17 cellular contexts compared by ENCODE assay signal in genomic region chr4:76470064-76470463, GRCh38. TPM values are rescaled to one million over a fixed set of nuclear protein-coding genes. Genes with fewer than 3 reads are reported as not detected.
DNase-seq lines count a peak whose midpoint lies in the region; ATAC-seq and TF ChIP-seq lines count a peak whose summit lies in the region.
"Had no signal": no experiment of that assay in that cellular context is flagged by ENCODE, and none has a peak within 500 bp of the region (broad histone marks: within the 10 kb centered on the region; RNA-seq: fewer than 3 reads in every experiment).

No MANE protein-coding gene starts in this region.

- H3K9ac ChIP-seq in smooth muscle cell (ENCODE audit: low read depth), result no peak overlapping the region

- ATAC-seq in WTC11 (no peak), left lung (peak; percentile 74), HG03457 (IDR thresholded peaks at IDR 0.05; ENCODE audit: unreplicated experiment) (no peak)
- ATAC-seq: CD8-positive, alpha-beta T cell had no signal

- POLR2A ChIA-PET in WTC11 (lab: Charles Lee), result no interaction called here

- no peaks in the 10 kb centered on the region for H3K9me3 ChIP-seq in left lung
- H3K9me3 ChIP-seq in thyroid gland, result no peaks in the 10 kb centered on the region
- H3K9me3 ChIP-seq in smooth muscle cell (replicated peaks; ENCODE audit: low read depth), result no peaks in the 10 kb centered on the region
- H3K9me3 ChIP-seq in esophagus muscularis mucosa, result no peaks in the 10 kb centered on the region

- H4K20me1 ChIP-seq in smooth muscle cell (ENCODE audit: low read depth), result no peaks in the 10 kb centered on the region

- no peak for TF ChIP-seq EP300 in esophagus muscularis mucosa (IDR thresholded peaks at IDR 0.05)

- H3K27ac ChIP-seq in left lung, result no peak overlapping the region
- H3K27ac ChIP-seq in thyroid gland, result peak overlapping the region; percentile 23 to 79 (median 77)
- H3K27ac ChIP-seq in smooth muscle cell (ENCODE audit: low read depth), result no peak overlapping the region
- no peak overlapping the region for H3K27ac ChIP-seq in esophagus muscularis mucosa (replicated peaks in 1 of 4)
- H3K27ac ChIP-seq: 22Rv1 had no signal

- H3K9me3 Mint-ChIP-seq in WTC11, result peaks cover 11% of the 10 kb centered on the region
- H3K9me3 Mint-ChIP-seq: CD8-positive, alpha-beta T cell; HFFc6 had no signal

- H2AFZ ChIP-seq in smooth muscle cell (ENCODE audit: low read depth), result no peak overlapping the region

- TF ChIP-seq POLR2A in thyroid gland (IDR thresholded peaks at IDR 0.05) (no peak), esophagus muscularis mucosa (IDR thresholded peaks at IDR 0.05; ENCODE audit: low read depth) (no peak)

- H3K27me3 Mint-ChIP-seq in WTC11 (ENCODE audit: low read depth), result no peaks in the 10 kb centered on the region

- H3K27me3 ChIP-seq in left lung (no peaks in the 10 kb centered on the region), thyroid gland (no peaks in the 10 kb centered on the region), smooth muscle cell (ENCODE audit: low read depth) (no peaks in the 10 kb centered on the region), esophagus muscularis mucosa (no peaks in the 10 kb centered on the region)

- H3K4me3 ChIP-seq in left lung (no peak overlapping the region), thyroid gland (replicated peaks in 1 of 3) (no peak overlapping the region), smooth muscle cell (no peak overlapping the region), esophagus muscularis mucosa (no peak overlapping the region)

- intact Hi-C loops in left lung (cut with DNase I) (no loop called here), thyroid gland (cut with DNase I) (no loop called here), esophagus muscularis mucosa (cut with DNase I) (no loop called here)

- CTCF ChIA-PET in WTC11 (lab: Charles Lee), result interaction anchor here (0.8 to 1.3 kb wide), 4 partner anchors 9 to 92 kb away, joined by 3 to 4 read pairs (median 4); no protein-coding TSS in a partner anchor

- peaks cover 9% of the 10 kb centered on the region for H3K4me1 Mint-ChIP-seq in WTC11
- H3K4me1 Mint-ChIP-seq: CD14-positive monocyte had no signal

- DNase-seq in DMS79 treated with DMSO at 0.1 percent for 48 hours (lab: John Stamatoyannopoulos, UW), result peak; percentile 11
- no peak for DNase-seq in DMS79 (lab: John Stamatoyannopoulos, UW)
- no peak for DNase-seq in WTC11 (ENCODE audit: low spot score)
- DNase-seq in left lung, result no peak
- DNase-seq in thyroid gland, result no peak
- no peak for DNase-seq in smooth muscle cell (lab: John Stamatoyannopoulos, UW; ENCODE audit: unreplicated experiment)
- DNase-seq in esophagus muscularis mucosa (ENCODE audit: extremely low spot score), result no peak
- DNase-seq: CD8-positive, alpha-beta T cell; COR-L47; HCEC 1CT; HFFc6 had no signal

- H3K79me2 ChIP-seq in smooth muscle cell (ENCODE audit: low read depth), result no peaks in the 10 kb centered on the region

- TF ChIP-seq CTCF in WTC11 (IDR thresholded peaks at IDR 0.05) (no peak), left lung (IDR thresholded peaks at IDR 0.05) (no peak), thyroid gland (IDR thresholded peaks at IDR 0.05) (no peak), smooth muscle cell (IDR thresholded peaks at IDR 0.05; ENCODE audit: borderline replicate concordance, insufficient read depth, poor library complexity, severe bottlenecking) (no peak), esophagus muscularis mucosa (IDR thresholded peaks at IDR 0.05) (no peak)

- H3K4me3 Mint-ChIP-seq in WTC11, result no peak overlapping the region
- H3K4me3 Mint-ChIP-seq: CD14-positive monocyte; CD8-positive, alpha-beta T cell; HFFc6 had no signal

- H3K4me1 ChIP-seq in left lung, result no peaks in the 10 kb centered on the region
- H3K4me1 ChIP-seq in thyroid gland, result peaks cover 13 to 17% of the 10 kb centered on the region in 2 donors
- peaks cover 4% of the 10 kb centered on the region for H3K4me1 ChIP-seq in smooth muscle cell (ENCODE audit: low read depth)
- H3K4me1 ChIP-seq in esophagus muscularis mucosa, result peaks cover 0 to 5% (median 0%) of the 10 kb centered on the region in 4 donors

- no peaks in the 10 kb centered on the region for H3K36me3 ChIP-seq in left lung
- no peaks in the 10 kb centered on the region for H3K36me3 ChIP-seq in thyroid gland
- H3K36me3 ChIP-seq in smooth muscle cell (ENCODE audit: low read depth), result no peaks in the 10 kb centered on the region
- no peaks in the 10 kb centered on the region for H3K36me3 ChIP-seq in esophagus muscularis mucosa

- peaks cover 3% of the 10 kb centered on the region for H3K36me3 Mint-ChIP-seq in WTC11
- H3K36me3 Mint-ChIP-seq: CD14-positive monocyte; CD8-positive, alpha-beta T cell had no signal

- H3K4me2 ChIP-seq in smooth muscle cell, result no peak overlapping the region

- H3K27ac Mint-ChIP-seq in WTC11, result peak overlapping the region; percentile 32; the same call in 1 of the 2 replicates
- H3K27ac Mint-ChIP-seq: CD14-positive monocyte; CD8-positive, alpha-beta T cell; HFFc6 had no signal

- no peaks in the 10 kb centered on the region for H3F3A ChIP-seq in smooth muscle cell (ENCODE audit: low read depth)

TF ChIP-seq in WTC11, 78 proteins besides CTCF, POLR2A, EP300 and RAD21 (continues in another document):
- TF ChIP-seq ZNF232 (CRISPR knock-in tag; IDR thresholded peaks at IDR 0.05) (no peak), TP53 (CRISPR knock-in tag; IDR thresholded peaks at IDR 0.05) (no peak), ZNF512 (CRISPR knock-in tag; IDR thresholded peaks at IDR 0.05; ENCODE audit: borderline replicate concordance) (no peak), E2F5 (CRISPR knock-in tag; IDR thresholded peaks at IDR 0.05) (no peak), NFYB (CRISPR knock-in tag; conservative IDR thresholded peaks at IDR 0.05; ENCODE audit: low read depth) (no peak), AR (CRISPR knock-in tag; IDR thresholded peaks at IDR 0.05) (no peak), ATF3 (CRISPR knock-in tag; conservative IDR thresholded peaks at IDR 0.05) (no peak), ETV6 (CRISPR knock-in tag; IDR thresholded peaks at IDR 0.05) (no peak), FOXP1 (CRISPR knock-in tag; IDR thresholded peaks at IDR 0.05; ENCODE audit: borderline replicate concordance) (no peak), NFE2L1 (CRISPR knock-in tag; IDR thresholded peaks at IDR 0.05) (no peak), ZNF219 (CRISPR knock-in tag; IDR thresholded peaks at IDR 0.05; ENCODE audit: borderline replicate concordance) (no peak), EMX1 (CRISPR knock-in tag; IDR thresholded peaks at IDR 0.05) (no peak)

RNA-seq across cellular contexts. Expression of gene SHROOM3, which starts 35.0 kb away (rescaled TPM):
- total RNA-seq in WTC11 (2021) (52.2 to 71.9 TPM (median 52.6 TPM) in 3 replicates), left lung (10 to 100 TPM; 46.4 to 96.9 TPM), thyroid gland (10 to 100 TPM; 41.7 to 77.8 (median 62.0) TPM), smooth muscle cell (25.2 and 31.9 TPM in 2 replicates), esophagus muscularis mucosa (100 to 1,000 TPM in 2 of 4 donors, 10 to 100 TPM in 2; 44.4 to 101 (median 88.5) TPM)
- polyA plus RNA-seq in smooth muscle cell, result 10.0 and 22.3 TPM in 2 replicates
- total RNA-seq: CD8-positive, alpha-beta T cell had no signal
- polyA plus RNA-seq: CD14-positive monocyte had no signal

RNA-seq across cellular contexts. Expression of gene CCDC158, which starts 49.1 kb away (rescaled TPM):
- total RNA-seq in WTC11 (2021), result 0.05 to 0.15 TPM (median 0.07 TPM) in 3 replicates
- total RNA-seq in left lung, result under 1 TPM; 0.47 to 0.61 TPM
- total RNA-seq in thyroid gland, result 1 to 10 TPM; 2.0 to 5.8 (median 3.5) TPM
- total RNA-seq in smooth muscle cell, result not detected in 2 replicates
- not detected in 2 replicates for polyA plus RNA-seq in smooth muscle cell
- 1 to 10 TPM in 3 of 4 donors, under 1 TPM in 1; 0.66 to 1.8 (median 1.3) TPM for total RNA-seq in esophagus muscularis mucosa
- total RNA-seq: A673; CD8-positive, alpha-beta T cell; G401; H4 had no signal
- polyA plus RNA-seq: CD14-positive monocyte had no signal

Comparison
In these comparisons a context has a peak if more than half of its experiments do, and no peak if none do; other contexts are left out.
1. H3K27ac ChIP-seq: peak in thyroid gland (3 of 3); none in left lung (0 of 2), smooth muscle cell (single experiment) and esophagus muscularis mucosa (0 of 4).